1 cellular context compared by ENCODE assay signal in genomic region chr18:63752661-63753060, GRCh38.
TF ChIP-seq lines count a peak whose summit lies in the region.

No MANE protein-coding gene starts in this region.

TF ChIP-seq in GM23338, 12 proteins besides CTCF, POLR2A, EP300 and RAD21:
- no peak for TF ChIP-seq ZNF462 (CRISPR knock-in tag; IDR thresholded peaks at IDR 0.05)
- no peak for TF ChIP-seq EZH2phosphoT487 (IDR thresholded peaks at IDR 0.05; ENCODE audit: unreplicated experiment)
- TF ChIP-seq, protein P1, sequence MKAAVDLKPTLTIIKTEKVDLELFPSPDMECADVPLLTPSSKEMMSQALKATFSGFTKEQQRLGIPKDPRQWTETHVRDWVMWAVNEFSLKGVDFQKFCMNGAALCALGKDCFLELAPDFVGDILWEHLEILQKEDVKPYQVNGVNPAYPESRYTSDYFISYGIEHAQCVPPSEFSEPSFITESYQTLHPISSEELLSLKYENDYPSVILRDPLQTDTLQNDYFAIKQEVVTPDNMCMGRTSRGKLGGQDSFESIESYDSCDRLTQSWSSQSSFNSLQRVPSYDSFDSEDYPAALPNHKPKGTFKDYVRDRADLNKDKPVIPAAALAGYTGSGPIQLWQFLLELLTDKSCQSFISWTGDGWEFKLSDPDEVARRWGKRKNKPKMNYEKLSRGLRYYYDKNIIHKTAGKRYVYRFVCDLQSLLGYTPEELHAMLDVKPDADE (IDR thresholded peaks at IDR 0.05) = no peak
- no peak for TF ChIP-seq EZH2 (IDR thresholded peaks at IDR 0.05; ENCODE audit: low read depth, unreplicated experiment)
- TF ChIP-seq CREB1 (CRISPR knock-in tag; IDR thresholded peaks at IDR 0.05; ENCODE audit: low read depth) = no peak
- TF ChIP-seq ZNF331 (CRISPR knock-in tag; IDR thresholded peaks at IDR 0.05; ENCODE audit: low read depth) = no peak
- no peak for TF ChIP-seq POLR2AphosphoS5 (IDR thresholded peaks at IDR 0.05; ENCODE audit: low read depth)
- TF ChIP-seq ZNF114 (CRISPR knock-in tag; IDR thresholded peaks at IDR 0.05) = no peak
- no peak for TF ChIP-seq STAT1 (IDR thresholded peaks at IDR 0.05; ENCODE audit: unreplicated experiment)
- TF ChIP-seq, protein P2, sequence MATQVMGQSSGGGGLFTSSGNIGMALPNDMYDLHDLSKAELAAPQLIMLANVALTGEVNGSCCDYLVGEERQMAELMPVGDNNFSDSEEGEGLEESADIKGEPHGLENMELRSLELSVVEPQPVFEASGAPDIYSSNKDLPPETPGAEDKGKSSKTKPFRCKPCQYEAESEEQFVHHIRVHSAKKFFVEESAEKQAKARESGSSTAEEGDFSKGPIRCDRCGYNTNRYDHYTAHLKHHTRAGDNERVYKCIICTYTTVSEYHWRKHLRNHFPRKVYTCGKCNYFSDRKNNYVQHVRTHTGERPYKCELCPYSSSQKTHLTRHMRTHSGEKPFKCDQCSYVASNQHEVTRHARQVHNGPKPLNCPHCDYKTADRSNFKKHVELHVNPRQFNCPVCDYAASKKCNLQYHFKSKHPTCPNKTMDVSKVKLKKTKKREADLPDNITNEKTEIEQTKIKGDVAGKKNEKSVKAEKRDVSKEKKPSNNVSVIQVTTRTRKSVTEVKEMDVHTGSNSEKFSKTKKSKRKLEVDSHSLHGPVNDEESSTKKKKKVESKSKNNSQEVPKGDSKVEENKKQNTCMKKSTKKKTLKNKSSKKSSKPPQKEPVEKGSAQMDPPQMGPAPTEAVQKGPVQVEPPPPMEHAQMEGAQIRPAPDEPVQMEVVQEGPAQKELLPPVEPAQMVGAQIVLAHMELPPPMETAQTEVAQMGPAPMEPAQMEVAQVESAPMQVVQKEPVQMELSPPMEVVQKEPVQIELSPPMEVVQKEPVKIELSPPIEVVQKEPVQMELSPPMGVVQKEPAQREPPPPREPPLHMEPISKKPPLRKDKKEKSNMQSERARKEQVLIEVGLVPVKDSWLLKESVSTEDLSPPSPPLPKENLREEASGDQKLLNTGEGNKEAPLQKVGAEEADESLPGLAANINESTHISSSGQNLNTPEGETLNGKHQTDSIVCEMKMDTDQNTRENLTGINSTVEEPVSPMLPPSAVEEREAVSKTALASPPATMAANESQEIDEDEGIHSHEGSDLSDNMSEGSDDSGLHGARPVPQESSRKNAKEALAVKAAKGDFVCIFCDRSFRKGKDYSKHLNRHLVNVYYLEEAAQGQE (IDR thresholded peaks at IDR 0.05; ENCODE audit: unreplicated experiment) = no peak
